Comparison of ENCODE assay signal across 8 cellular contexts in genomic region chr2:112542123-112542973, GRCh38. TPM values are rescaled to one million over a fixed set of nuclear protein-coding genes. Genes with fewer than 3 reads are reported as not detected.
A peak's percentile ranks its signal among the peaks of the same experiment; 100 is the strongest.
DNase-seq lines count a peak whose midpoint lies in the region; ATAC-seq and TF ChIP-seq lines count a peak whose summit lies in the region.

Gene POLR1B (plus strand): TSS chr2:112542465. CDS start chr2:112542495, 30 bp downstream.

- H3K36me3 Mint-ChIP-seq in HFFc6 (ENCODE audit: low read depth): peaks cover 3% of the 10 kb centered on the region
- peaks cover 4% of the 10 kb centered on the region for H3K36me3 Mint-ChIP-seq in activated naive CD8-positive, alpha-beta T cell treated with anti-CD3 and anti-CD28 coated beads, Interleukin-2, amount 10 ng/mL, durations not matched to agents 7 days and 5 days

- peaks cover 16% of the 10 kb centered on the region for H3K4me1 Mint-ChIP-seq in HFFc6 (ENCODE audit: low read depth)
- peaks cover 15% of the 10 kb centered on the region for H3K4me1 Mint-ChIP-seq in activated naive CD8-positive, alpha-beta T cell treated with anti-CD3 and anti-CD28 coated beads, Interleukin-2, amount 10 ng/mL, durations not matched to agents 7 days and 5 days

- H3K4me3 ChIP-seq in ovary: peak within 1 kb of the TSS; percentile 70
- peak within 1 kb of the TSS; percentile 71 to 92 (median 71) for H3K4me3 ChIP-seq in thyroid gland (replicated peaks in 1 of 3)

- WGBS in ovary, 3 donors: 0% methylated on average over 66 of the region's 66 CpGs
- 0 to 1% methylated on average over 45 to 56 of the region's 66 CpGs for WGBS in thyroid gland, 2 donors

- DNase-seq in GM10266 (ENCODE audit: extremely low spot score): peak; percentile 83
- DNase-seq in HFFc6: peak; percentile 73
- DNase-seq in MV-4-11 (lab: John Stamatoyannopoulos, UW): peak; percentile 82
- DNase-seq in activated naive CD8-positive, alpha-beta T cell treated with anti-CD3 and anti-CD28 coated beads, Interleukin-2, amount 10 ng/mL, durations not matched to agents 7 days and 5 days: peak; percentile 85
- peak; percentile 79 to 95 (median 89) for DNase-seq in head of caudate nucleus
- DNase-seq in ovary: peak; percentile 78 to 87 (median 82)
- DNase-seq in thyroid gland: peak; percentile 88 to 90

- H3K4me1 ChIP-seq in ovary (ENCODE audit: insufficient read depth): peaks cover 10% of the 10 kb centered on the region
- H3K4me1 ChIP-seq in thyroid gland: peaks cover 15 to 17% of the 10 kb centered on the region in 2 donors

- no peaks in the 10 kb centered on the region for H3K27me3 ChIP-seq in ovary
- no peaks in the 10 kb centered on the region for H3K27me3 ChIP-seq in thyroid gland

- TF ChIP-seq POLR2A in ovary (IDR thresholded peaks at IDR 0.05): peak; percentile 33
- peak in 1 of 2 donors; percentile 45 for TF ChIP-seq POLR2A in thyroid gland (IDR thresholded peaks at IDR 0.05)

- H3K4me3 Mint-ChIP-seq in HFFc6: no peak within 1 kb of the TSS
- H3K4me3 Mint-ChIP-seq in activated naive CD8-positive, alpha-beta T cell treated with anti-CD3 and anti-CD28 coated beads, Interleukin-2, amount 10 ng/mL, durations not matched to agents 7 days and 5 days: no peak within 1 kb of the TSS

- peak; percentile 90 for ATAC-seq in SK-N-SH treated with all-trans-retinoic acid at 6 μM for 48 hours
- ATAC-seq in activated naive CD8-positive, alpha-beta T cell treated with anti-CD3 and anti-CD28 coated beads, Interleukin-2, amount 10 ng/mL, durations not matched to agents 7 days and 5 days (ENCODE audit: low read depth): peak; percentile 85

- no peak within 1 kb of the TSS for H3K27ac Mint-ChIP-seq in HFFc6
- no peak within 1 kb of the TSS for H3K27ac Mint-ChIP-seq in activated naive CD8-positive, alpha-beta T cell treated with anti-CD3 and anti-CD28 coated beads, Interleukin-2, amount 10 ng/mL, durations not matched to agents 7 days and 5 days

- H3K27ac ChIP-seq in ovary (peak within 1 kb of the TSS; percentile 86 to 89), thyroid gland (peak within 1 kb of the TSS; percentile 63 to 92 (median 92))

- H3K9me3 ChIP-seq in ovary: no peaks in the 10 kb centered on the region
- no peaks in the 10 kb centered on the region for H3K9me3 ChIP-seq in thyroid gland

- no peak for TF ChIP-seq EP300 in ovary (IDR thresholded peaks at IDR 0.05)

- POLR2A ChIA-PET in activated naive CD8-positive, alpha-beta T cell treated with anti-CD3 and anti-CD28 coated beads, Interleukin-2, amount 10 ng/mL, durations not matched to agents 7 days and 5 days (lab: Charles Lee): interaction anchor here (0.5 kb wide), 1 partner anchor 463 kb away, joined by 3 read pairs; no protein-coding TSS in a partner anchor

- H3K36me3 ChIP-seq in ovary (no peaks in the 10 kb centered on the region), thyroid gland (no peaks in the 10 kb centered on the region)

- H3K9me3 Mint-ChIP-seq in HFFc6: no peaks in the 10 kb centered on the region
- no peaks in the 10 kb centered on the region for H3K9me3 Mint-ChIP-seq in activated naive CD8-positive, alpha-beta T cell treated with anti-CD3 and anti-CD28 coated beads, Interleukin-2, amount 10 ng/mL, durations not matched to agents 7 days and 5 days

- no peaks in the 10 kb centered on the region for H3K27me3 Mint-ChIP-seq in HFFc6 (ENCODE audit: insufficient read depth)
- no peaks in the 10 kb centered on the region for H3K27me3 Mint-ChIP-seq in activated naive CD8-positive, alpha-beta T cell treated with anti-CD3 and anti-CD28 coated beads, Interleukin-2, amount 10 ng/mL, durations not matched to agents 7 days and 5 days

- TF ChIP-seq CTCF in GM10266 (IDR thresholded peaks at IDR 0.05; ENCODE audit: control insufficient read depth, insufficient read depth, low read depth, missing control alignments): no peak
- TF ChIP-seq CTCF in HFFc6 (IDR thresholded peaks at IDR 0.05): no peak
- TF ChIP-seq CTCF in ovary (IDR thresholded peaks at IDR 0.05): peak in 1 of 3 donors; percentile 4
- TF ChIP-seq CTCF in thyroid gland (IDR thresholded peaks at IDR 0.05): no peak

- intact Hi-C loops in head of caudate nucleus (cut with DNase I) (loop anchor here (5.0 kb wide), 1 partner anchor 60 kb away; the partner anchor contains the start of gene TTL), ovary (cut with DNase I) (loop anchor here in 2 of 4 donors (5.0 to 10.0 kb wide), 2 partner anchors 58 to 60 kb away; partner anchors contain the start of gene TTL (in 2 of the 2)), thyroid gland (cut with DNase I) (no loop called here)

TF ChIP-seq in SK-N-SH treated with all-trans-retinoic acid at 6 μM for 48 hours, 23 proteins besides CTCF, POLR2A, EP300 and RAD21:
- 0 out of 2 replicates have a peak, but pooled peaks have one; percentile 6 for TF ChIP-seq ZFP3 (CRISPR knock-in tag; IDR thresholded peaks at IDR 0.05)
- no peak for TF ChIP-seq ZNF70 (CRISPR knock-in tag; IDR thresholded peaks at IDR 0.05)
- peak; percentile 80; the same call in 1 of the 2 replicates for TF ChIP-seq SNAI2 (CRISPR knock-in tag; IDR thresholded peaks at IDR 0.05)

RNA-seq across cellular contexts. Expression of gene POLR1B, which starts in this region (rescaled TPM):
- 10 to 100 TPM; 15.1 to 27.5 (median 17.6) TPM for total RNA-seq in HFFc6 (2021; fragmentation: NEBNext Ultra II Directional; extraction: Animal tissue kit (Norgen Biotek cat#: 25700))
- 10 to 100 TPM; 27.2 to 27.3 TPM for total RNA-seq in activated naive CD8-positive, alpha-beta T cell treated with anti-CD3 and anti-CD28 coated beads, Interleukin-2, amount 10 ng/mL, durations not matched to agents 7 days and 5 days
- total RNA-seq in ovary (10 to 100 TPM in 6 of 7 donors, 1 to 10 TPM in 1; 7.9 to 29.9 (median 18.9) TPM), thyroid gland (10 to 100 TPM; 18.5 to 27.4 (median 23.2) TPM)
- polyA plus RNA-seq in ovary: 10 to 100 TPM in 1 of 2 donors, 1 to 10 TPM in 1; 5.6 to 25.8 TPM

Comparison
In these comparisons a context has a peak if more than half of its experiments do, and no peak if none do; other contexts are left out.
1. Peak in every context shown above with its lines: DNase-seq, ATAC-seq, H3K4me3 ChIP-seq and H3K27ac ChIP-seq.